Comparison of ENCODE assay signal across 9 cellular contexts in the genomic region with DNA sequence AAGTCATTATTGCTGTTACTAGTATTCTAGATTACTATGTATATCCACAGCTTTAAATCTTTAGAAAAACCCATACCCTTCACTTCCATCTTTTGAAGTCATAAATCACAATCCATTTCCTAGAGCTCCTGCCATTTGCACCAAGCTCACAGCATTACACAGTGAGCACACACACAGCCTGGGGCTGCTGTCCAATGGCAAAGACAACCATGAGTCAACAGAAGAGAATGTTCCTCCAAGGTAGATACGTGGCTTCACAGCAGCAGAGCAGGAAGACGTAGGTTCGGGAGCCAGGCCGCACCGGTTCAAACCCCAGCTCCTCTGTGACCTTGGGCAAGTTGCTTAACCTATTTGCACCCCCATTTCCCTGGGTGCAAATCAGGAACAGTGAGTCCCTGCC.
DNase-seq lines count a peak whose midpoint lies in the region; ATAC-seq and TF ChIP-seq lines count a peak whose summit lies in the region.
"Had no signal": no experiment of that assay in that cellular context is flagged by ENCODE, and none has a peak within 500 bp of the region (broad histone marks: within the 10 kb centered on the region; RNA-seq: fewer than 3 reads in every experiment).

No MANE protein-coding gene starts in this region.

- H3K4me1 Mint-ChIP-seq in activated CD4-positive, alpha-beta T cell treated with anti-CD3 and anti-CD28 coated beads, Interleukin-2, amount 10 ng/mL, durations not matched to agents 24 days and 14 days = peaks cover 18% of the 10 kb centered on the region

- H3K9me3 ChIP-seq in right atrium auricular region = no peaks in the 10 kb centered on the region
- no peaks in the 10 kb centered on the region for H3K9me3 ChIP-seq in aorta (ENCODE audit: control insufficient read depth, low read length)

- H3K4me1 ChIP-seq in right atrium auricular region = peaks cover 0 to 34% of the 10 kb centered on the region in 2 donors
- peaks cover 0 to 2% of the 10 kb centered on the region in 2 donors for H3K4me1 ChIP-seq in aorta (ENCODE audit: control insufficient read depth in 1 of 2, insufficient read depth in 2 of 2, low read length in 2 of 2)
- H3K4me1 ChIP-seq: parathyroid adenoma had no signal

- H3K4me3 ChIP-seq in right atrium auricular region (no peak overlapping the region), kidney epithelial cell (ENCODE audit: low read depth, low read length) (no peak overlapping the region), aorta (ENCODE audit: low read length in 2 of 2) (no peak overlapping the region)

- peak overlapping the region in 1 of 2 donors; percentile 34 for H3K27ac ChIP-seq in right atrium auricular region
- peak overlapping the region in 1 of 2 donors; percentile 60 for H3K27ac ChIP-seq in aorta (ENCODE audit: low read depth in 1 of 2, low read length in 2 of 2)
- H3K27ac ChIP-seq: parathyroid adenoma had no signal

- intact Hi-C loops in Right ventricle myocardium superior (cut with DNase I) = no loop called here
- intact Hi-C loops in aorta (cut with DNase I) = no loop called here
- intact Hi-C loops in activated CD4-positive, alpha-beta T cell treated with anti-CD3 and anti-CD28 coated beads, Interleukin-2, amount 10 ng/mL, durations not matched to agents 24 days and 14 days (cut with micrococcal nuclease) = no loop called here

- WGBS in aorta, 2 donors = 5 to 6% methylated on average over 5 of the region's 5 CpGs

- peak; percentile 57 for DNase-seq in Right ventricle myocardium superior
- DNase-seq in right atrium auricular region (ENCODE audit: low spot score) = no peak
- peak; percentile 94 for DNase-seq in astrocyte of the hippocampus (ENCODE audit: low read depth, low spot score)
- DNase-seq in kidney epithelial cell (ENCODE audit: low read depth) = peak; percentile 90
- DNase-seq in aorta = peak in 1 of 2 donors; percentile 70
- no peak for DNase-seq in NCI-H2081 treated with DMSO at 0.1 percent for 48 hours (lab: John Stamatoyannopoulos, UW)
- no peak for DNase-seq in activated CD4-positive, alpha-beta T cell treated with anti-CD3 and anti-CD28 coated beads, Interleukin-2, amount 10 ng/mL, durations not matched to agents 24 days and 14 days
- no peak for DNase-seq in NCI-H1694 (lab: John Stamatoyannopoulos, UW)

- peak; percentile 69 for ATAC-seq in Right ventricle myocardium superior (ENCODE audit: poor library complexity)
- peak; percentile 71 for ATAC-seq in aorta (ENCODE audit: low FRiP score)

- H3K36me3 ChIP-seq in right atrium auricular region (no peaks in the 10 kb centered on the region), kidney epithelial cell (ENCODE audit: control insufficient read depth, insufficient read depth, low read length) (no peaks in the 10 kb centered on the region), aorta (ENCODE audit: control insufficient read depth in 1 of 2, insufficient read depth in 2 of 2, low read length in 1 of 2) (no peaks in the 10 kb centered on the region)

- TF ChIP-seq CTCF in right atrium auricular region (IDR thresholded peaks at IDR 0.05) (no peak), kidney epithelial cell (IDR thresholded peaks at IDR 0.05; ENCODE audit: insufficient read depth, low read length, poor library complexity, severe bottlenecking) (no peak)

- no peaks in the 10 kb centered on the region for H3K9me3 Mint-ChIP-seq in activated CD4-positive, alpha-beta T cell treated with anti-CD3 and anti-CD28 coated beads, Interleukin-2, amount 10 ng/mL, durations not matched to agents 24 days and 14 days

- H3K27ac Mint-ChIP-seq in activated CD4-positive, alpha-beta T cell treated with anti-CD3 and anti-CD28 coated beads, Interleukin-2, amount 10 ng/mL, durations not matched to agents 24 days and 14 days = no peak overlapping the region

- no peaks in the 10 kb centered on the region for H3K36me3 Mint-ChIP-seq in activated CD4-positive, alpha-beta T cell treated with anti-CD3 and anti-CD28 coated beads, Interleukin-2, amount 10 ng/mL, durations not matched to agents 24 days and 14 days (ENCODE audit: low read depth)

- H3K27me3 Mint-ChIP-seq in activated CD4-positive, alpha-beta T cell treated with anti-CD3 and anti-CD28 coated beads, Interleukin-2, amount 10 ng/mL, durations not matched to agents 24 days and 14 days = peaks cover 13% of the 10 kb centered on the region

- no peaks in the 10 kb centered on the region for H3K27me3 ChIP-seq in right atrium auricular region
- no peaks in the 10 kb centered on the region for H3K27me3 ChIP-seq in kidney epithelial cell (ENCODE audit: control insufficient read depth, insufficient read depth, low read length)
- H3K27me3 ChIP-seq in aorta (ENCODE audit: control insufficient read depth in 1 of 2, insufficient read depth in 2 of 2, low read length in 1 of 2) = no peaks in the 10 kb centered on the region

- H3K4me3 Mint-ChIP-seq in activated CD4-positive, alpha-beta T cell treated with anti-CD3 and anti-CD28 coated beads, Interleukin-2, amount 10 ng/mL, durations not matched to agents 24 days and 14 days = no peak overlapping the region

Comparison
In these comparisons a context has a peak if more than half of its experiments do, and no peak if none do; other contexts are left out.
1. DNase-seq: peak in Right ventricle myocardium superior (single experiment), astrocyte of the hippocampus (single experiment) and kidney epithelial cell (single experiment); none in right atrium auricular region (single experiment), NCI-H2081 treated with DMSO at 0.1 percent for 48 hours (single experiment), activated CD4-positive, alpha-beta T cell treated with anti-CD3 and anti-CD28 coated beads, Interleukin-2, amount 10 ng/mL, durations not matched to agents 24 days and 14 days (single experiment) and NCI-H1694 (single experiment).